1 cellular context compared by ENCODE assay signal in genomic region chr17:1647802-1648581, GRCh38.
TF ChIP-seq lines count a peak whose summit lies in the region.

No MANE protein-coding gene starts in this region.

TF ChIP-seq in GM23338, 12 proteins besides CTCF, POLR2A, EP300 and RAD21:
- TF ChIP-seq ZNF462 (CRISPR knock-in tag; IDR thresholded peaks at IDR 0.05) (no peak), NANOG (IDR thresholded peaks at IDR 0.05; ENCODE audit: borderline replicate concordance) (no peak), STAT1 (IDR thresholded peaks at IDR 0.05; ENCODE audit: unreplicated experiment) (no peak), JUNB (IDR thresholded peaks at IDR 0.05; ENCODE audit: unreplicated experiment) (no peak), CREB1 (CRISPR knock-in tag; IDR thresholded peaks at IDR 0.05; ENCODE audit: low read depth) (no peak), ETS1 (IDR thresholded peaks at IDR 0.05) (no peak), EZH2 (IDR thresholded peaks at IDR 0.05; ENCODE audit: low read depth, unreplicated experiment) (no peak), REST (IDR thresholded peaks at IDR 0.05; ENCODE audit: unreplicated experiment) (no peak), ZNF331 (CRISPR knock-in tag; IDR thresholded peaks at IDR 0.05; ENCODE audit: low read depth) (no peak), POLR2AphosphoS5 (IDR thresholded peaks at IDR 0.05; ENCODE audit: low read depth) (no peak), EZH2phosphoT487 (IDR thresholded peaks at IDR 0.05; ENCODE audit: unreplicated experiment) (no peak), ZNF114 (CRISPR knock-in tag; IDR thresholded peaks at IDR 0.05) (no peak)
TF ChIP-seq in GM23338: peak in this region for 0.
